In the genomic region with DNA sequence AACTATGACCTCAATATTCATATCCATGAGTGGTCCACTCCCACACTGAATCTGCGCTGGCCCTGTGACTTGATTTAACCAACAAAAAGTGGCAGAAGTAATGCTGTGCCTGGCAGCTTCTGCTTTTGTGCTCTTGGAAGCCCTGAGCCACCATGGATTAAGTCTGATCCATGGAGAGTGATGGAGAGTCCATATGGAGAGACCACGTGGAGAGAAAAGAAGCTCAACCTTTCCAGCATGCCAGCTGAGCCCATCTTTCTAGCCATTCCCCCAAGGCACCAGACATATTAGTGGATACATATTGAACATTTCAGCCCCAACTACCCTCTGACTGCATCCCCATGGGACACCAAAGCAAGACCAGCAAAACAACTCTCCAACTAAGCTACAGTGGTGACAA, we compare ENCODE assay signal across 8 cellular contexts. TPM values are rescaled to one million over a fixed set of nuclear protein-coding genes. Genes with fewer than 3 reads are reported as not detected.
"Had no signal": no experiment of that assay in that cellular context is flagged by ENCODE, and none has a peak within 500 bp of the region (broad histone marks: within the 10 kb centered on the region; RNA-seq: fewer than 3 reads in every experiment).

No MANE protein-coding gene starts in this region.

- H3K36me3 Mint-ChIP-seq: IgD-negative memory B cell had no signal

- DNase-seq: GM23248, GOT3, H7, HFFc6 had no signal

- ATAC-seq: HCT116 had no signal

- H3K9me3 Mint-ChIP-seq: HFFc6 had no signal

- H3K4me3 Mint-ChIP-seq: HFFc6, IgD-negative memory B cell had no signal

- H3K27ac Mint-ChIP-seq: HFFc6, IgD-negative memory B cell had no signal

RNA-seq across cellular contexts. Expression of a gene that starts 16.0 kb away (rescaled TPM):
- total RNA-seq: GM23248, H4, HFFc6, HT1080 had no signal
- polyA plus RNA-seq: GM23248, IgD-negative memory B cell had no signal

RNA-seq across cellular contexts. Expression of a gene that starts 39.3 kb away (rescaled TPM):
- total RNA-seq: GM23248, HFFc6, HT1080 had no signal
- polyA plus RNA-seq: IgD-negative memory B cell had no signal
